In the genomic region with DNA sequence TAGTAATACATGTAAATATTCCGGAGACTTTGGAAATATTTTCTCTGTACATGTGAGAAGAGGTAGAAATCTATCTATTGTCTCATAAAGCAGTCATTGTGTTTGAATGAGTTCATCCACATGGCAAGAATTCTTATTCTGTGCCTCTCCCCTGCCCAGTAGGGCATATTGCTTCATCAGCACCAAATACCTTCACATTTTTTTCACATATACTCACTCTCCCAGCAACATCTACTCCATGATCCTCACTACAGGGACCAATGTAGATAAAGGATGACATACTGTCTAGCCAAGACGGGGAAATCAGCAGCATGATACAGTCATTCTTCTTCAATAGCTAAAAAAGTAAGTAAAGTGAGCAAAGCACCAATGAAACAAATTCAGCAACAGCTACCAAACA, we compare ENCODE assay signal across 12 cellular contexts. TPM values are rescaled to one million over a fixed set of nuclear protein-coding genes. Genes with fewer than 3 reads are reported as not detected.
DNase-seq lines count a peak whose midpoint lies in the region; ATAC-seq and TF ChIP-seq lines count a peak whose summit lies in the region.
"Had no signal": no experiment of that assay in that cellular context is flagged by ENCODE, and none has a peak within 500 bp of the region (broad histone marks: within the 10 kb centered on the region; RNA-seq: fewer than 3 reads in every experiment).

No MANE protein-coding gene starts in this region.

- H3K4me1 ChIP-seq in GM23248 (ENCODE audit: insufficient read depth) (peaks cover 13% of the 10 kb centered on the region), smooth muscle cell (ENCODE audit: low read depth) (no peaks in the 10 kb centered on the region), HAP-1 (no peaks in the 10 kb centered on the region)
- H3K4me1 ChIP-seq: heart right ventricle had no signal

- H3F3A ChIP-seq in GM23248 (ENCODE audit: insufficient read depth) (peaks cover 14% of the 10 kb centered on the region), smooth muscle cell (ENCODE audit: low read depth) (peaks cover 10% of the 10 kb centered on the region)

- H3K79me2 ChIP-seq in GM23248 (ENCODE audit: insufficient read depth) (no peaks in the 10 kb centered on the region), smooth muscle cell (ENCODE audit: low read depth) (no peaks in the 10 kb centered on the region)

- H3K9ac ChIP-seq in GM23248 (no peak overlapping the region), smooth muscle cell (ENCODE audit: low read depth) (peak overlapping the region; percentile 64)

- H3K36me3 ChIP-seq in GM23248 (ENCODE audit: low read depth), result no peaks in the 10 kb centered on the region
- no peaks in the 10 kb centered on the region for H3K36me3 ChIP-seq in smooth muscle cell (ENCODE audit: low read depth)
- H3K36me3 ChIP-seq in HAP-1 (replicated peaks), result no peaks in the 10 kb centered on the region
- H3K36me3 ChIP-seq: heart right ventricle had no signal

- DNase-seq in GM23248 (peak; percentile 88), RWPE1 (ENCODE audit: low spot score) (peak; percentile 71), fibroblast of peridontal ligament (ENCODE audit: extremely low read depth) (peak; percentile 27), smooth muscle cell (lab: John Stamatoyannopoulos, UW; ENCODE audit: unreplicated experiment) (no peak), HAP-1 (ENCODE audit: low spot score in 2 of 2) (no peak), NCI-H748 (lab: John Stamatoyannopoulos, UW; ENCODE audit: unreplicated experiment) (no peak)
- DNase-seq: activated CD8-positive, alpha-beta memory T cell treated with anti-CD3 and anti-CD28 coated beads, Interleukin-2, amount 50 U/mL, for 48 hours; activated naive CD8-positive, alpha-beta T cell treated with anti-CD3 and anti-CD28 coated beads, Interleukin-2, amount 50 U/mL, for 24 hours; effector CD4-positive, alpha-beta T cell; heart right ventricle had no signal

- no peaks in the 10 kb centered on the region for H3K27me3 ChIP-seq in GM23248 (replicated peaks; ENCODE audit: insufficient read depth)
- H3K27me3 ChIP-seq in smooth muscle cell (ENCODE audit: low read depth), result no peaks in the 10 kb centered on the region
- no peaks in the 10 kb centered on the region for H3K27me3 ChIP-seq in HAP-1 (ENCODE audit: low read depth)
- H3K27me3 ChIP-seq: heart right ventricle had no signal

- H2AFZ ChIP-seq in GM23248, result no peak overlapping the region
- no peak overlapping the region for H2AFZ ChIP-seq in smooth muscle cell (ENCODE audit: low read depth)

- no peaks in the 10 kb centered on the region for H3K9me2 ChIP-seq in GM23248 (ENCODE audit: insufficient read depth)

- H4K20me1 ChIP-seq in GM23248 (ENCODE audit: insufficient read depth) (no peaks in the 10 kb centered on the region), smooth muscle cell (ENCODE audit: low read depth) (no peaks in the 10 kb centered on the region)

- no peaks in the 10 kb centered on the region for H3K9me3 ChIP-seq in GM23248 (ENCODE audit: low read depth)
- H3K9me3 ChIP-seq in smooth muscle cell (replicated peaks; ENCODE audit: low read depth), result no peaks in the 10 kb centered on the region
- no peaks in the 10 kb centered on the region; the same call in 1 of the 2 replicates for H3K9me3 ChIP-seq in HAP-1

- TF ChIP-seq CTCF in RWPE1 (conservative IDR thresholded peaks at IDR 0.05; ENCODE audit: low read depth), result no peak
- no peak for TF ChIP-seq CTCF in smooth muscle cell (IDR thresholded peaks at IDR 0.05; ENCODE audit: borderline replicate concordance, insufficient read depth, poor library complexity, severe bottlenecking)

- H3K4me3 ChIP-seq in GM23248, result no peak overlapping the region
- no peak overlapping the region for H3K4me3 ChIP-seq in smooth muscle cell
- H3K4me3 ChIP-seq in HAP-1, result no peak overlapping the region
- H3K4me3 ChIP-seq: heart right ventricle had no signal

- POLR2A ChIA-PET in RWPE1 (lab: Yijun Ruan, JAX; ENCODE audit: low non-redundant PET), result no interaction called here

- CTCF ChIA-PET in RWPE1 (lab: Yijun Ruan, JAX), result interaction anchor here (0.6 kb wide), 1 partner anchor 566 kb away, joined by 3 read pairs; no protein-coding TSS in a partner anchor

- H3K27ac ChIP-seq in GM23248 (peak overlapping the region; percentile 54), RWPE1 (no peak overlapping the region), smooth muscle cell (ENCODE audit: low read depth) (peak overlapping the region; percentile 85)
- H3K27ac ChIP-seq: heart right ventricle had no signal

- no peak for ATAC-seq in GM18858 (IDR thresholded peaks at IDR 0.05; ENCODE audit: unreplicated experiment)
- ATAC-seq: activated naive CD8-positive, alpha-beta T cell treated with anti-CD3 and anti-CD28 coated beads, Interleukin-2, amount 50 U/mL, for 24 hours; heart right ventricle had no signal

- in situ Hi-C loops in GM23248 (cut with MboI), result no loop called here
- in situ Hi-C loops in HAP-1 (cut with MboI; ENCODE audit: low sequenced_read_pairs), result no loop called here

- no peak overlapping the region for H3K4me2 ChIP-seq in GM23248 (ENCODE audit: unreplicated experiment)
- peak overlapping the region; percentile 1 for H3K4me2 ChIP-seq in smooth muscle cell

- WGBS in GM23248 (ENCODE audit: low coverage in 1 of 2, low lambda C conversion rate in 2 of 2, missing lambda C conversion rate in 2 of 2), 2 experiments, result 42 to 51% methylated on average over 2 of the region's 2 CpGs
- 62% methylated on average over 2 of the region's 2 CpGs for WGBS in smooth muscle cell (ENCODE audit: low lambda C conversion rate)

RNA-seq across cellular contexts. Expression of a gene that starts 1.3 kb away (rescaled TPM):
- total RNA-seq in GM23248 (2014; rRNA removed; shearing (Covaris generic)), result 0.76 and 1.2 TPM in 2 replicates
- 3.0 and 3.4 TPM in 2 replicates for polyA plus RNA-seq in GM23248 (2016; fragmentation: Nextera tagmentation; extraction: Ambion mirVana)
- 5.8 and 7.1 TPM in 2 replicates for total RNA-seq in smooth muscle cell
- 1.2 and 2.5 TPM in 2 replicates for polyA plus RNA-seq in smooth muscle cell

RNA-seq across cellular contexts. Expression of a gene that starts 11.4 kb away (rescaled TPM):
- 2.5 TPM in 1 of 2 replicates, not detected in the other for total RNA-seq in GM23248 (2014; rRNA removed; shearing (Covaris generic))
- 0.53 TPM in 1 of 2 replicates, not detected in the other for polyA plus RNA-seq in GM23248 (2016; fragmentation: Nextera tagmentation; extraction: Ambion mirVana)
- total RNA-seq in smooth muscle cell, result not detected in 2 replicates
- 0.33 TPM in 1 of 2 replicates, not detected in the other for polyA plus RNA-seq in smooth muscle cell
- total RNA-seq: heart right ventricle, lower leg skin had no signal
- polyA plus RNA-seq: heart right ventricle had no signal

RNA-seq across cellular contexts. Expression of a gene that starts 31.0 kb away (rescaled TPM):
- 0.13 and 0.32 TPM in 2 replicates for total RNA-seq in GM23248 (2014; rRNA removed; shearing (Covaris generic))
- polyA plus RNA-seq in GM23248 (2016; fragmentation: Nextera tagmentation; extraction: Ambion mirVana) (not detected in 2 replicates), smooth muscle cell (not detected in 2 replicates)
- 1.8 and 2.7 TPM in 2 replicates for total RNA-seq in smooth muscle cell

RNA-seq across cellular contexts. Expression of a gene that starts 46.3 kb away (rescaled TPM):
- 0.32 TPM in 1 of 2 replicates, not detected in the other for total RNA-seq in GM23248 (2014; rRNA removed; shearing (Covaris generic))
- polyA plus RNA-seq in GM23248 (2016; fragmentation: Nextera tagmentation; extraction: Ambion mirVana) (not detected in 2 replicates), smooth muscle cell (0.78 TPM in 1 of 2 replicates, not detected in the other)
- 1.8 and 6.3 TPM in 2 replicates for total RNA-seq in smooth muscle cell
- polyA plus RNA-seq: heart right ventricle had no signal

RNA-seq across cellular contexts. Expression of a gene that starts 56.3 kb away (rescaled TPM):
- total RNA-seq in GM23248 (2014; rRNA removed; shearing (Covaris generic)), result 4.8 and 7.3 TPM in 2 replicates
- polyA plus RNA-seq in GM23248 (2016; fragmentation: Nextera tagmentation; extraction: Ambion mirVana), result 8.4 and 10.7 TPM in 2 replicates
- 12.0 and 14.7 TPM in 2 replicates for total RNA-seq in smooth muscle cell
- polyA plus RNA-seq in smooth muscle cell, result 12.5 and 12.9 TPM in 2 replicates

Comparison
In these comparisons a context has a peak if more than half of its experiments do, and no peak if none do; other contexts are left out.
1. DNase-seq: peak in GM23248 (single experiment), RWPE1 (single experiment) and fibroblast of peridontal ligament (single experiment); none in smooth muscle cell (single experiment), HAP-1 (0 of 2) and NCI-H748 (single experiment).